In genomic region chr4:146545102-146545501, GRCh38 we compare ENCODE assay signal across 9 cellular contexts. TPM values are rescaled to one million over a fixed set of nuclear protein-coding genes. Genes with fewer than 3 reads are reported as not detected.
DNase-seq lines count a peak whose midpoint lies in the region; ATAC-seq and TF ChIP-seq lines count a peak whose summit lies in the region.
"Had no signal": no experiment of that assay in that cellular context is flagged by ENCODE, and none has a peak within 500 bp of the region (broad histone marks: within the 10 kb centered on the region; RNA-seq: fewer than 3 reads in every experiment).

No MANE protein-coding gene starts in this region.

- H3K36me3 ChIP-seq in PC-3 (ENCODE audit: low read depth, low read length) (no peaks in the 10 kb centered on the region), hepatocyte (replicated peaks; ENCODE audit: insufficient read depth, low read depth) (no peaks in the 10 kb centered on the region)
- H3K36me3 ChIP-seq in CD8-positive, alpha-beta T cell (ENCODE audit: insufficient read depth, low read length) = no peaks in the 10 kb centered on the region
- H3K36me3 ChIP-seq: upper lobe of left lung had no signal

- H3K27ac Mint-ChIP-seq in Calu3 (ENCODE audit: unreplicated experiment) = no peak overlapping the region
- H3K27ac Mint-ChIP-seq in activated T-cell treated with anti-CD3 and anti-CD28 coated beads, Interleukin-2, amount 50 U/mL, for 72 hours = no peak overlapping the region
- H3K27ac Mint-ChIP-seq in CD8-positive, alpha-beta T cell = no peak overlapping the region

- no peak overlapping the region for H2AFZ ChIP-seq in PC-3 (ENCODE audit: low read length)
- no peak overlapping the region for H2AFZ ChIP-seq in hepatocyte

- peak; percentile 70 for ATAC-seq in GM21576 (IDR thresholded peaks at IDR 0.05; ENCODE audit: unreplicated experiment)
- ATAC-seq in PC-3 = no peak
- no peak for ATAC-seq in activated T-cell treated with anti-CD3 and anti-CD28 coated beads, Interleukin-2, amount 50 U/mL, for 72 hours (replicated peaks in 1 of 2)
- no peak for ATAC-seq in HG03439 (IDR thresholded peaks at IDR 0.05; ENCODE audit: unreplicated experiment)
- no peak for ATAC-seq in CD8-positive, alpha-beta T cell

- WGBS in hepatocyte (ENCODE audit: low lambda C conversion rate, missing lambda C conversion rate) = 67% methylated on average over 2 of the region's 2 CpGs

- no peak overlapping the region for H3K9ac ChIP-seq in PC-3 (ENCODE audit: low read length)

- H3K4me3 Mint-ChIP-seq in Calu3 (ENCODE audit: low read depth, unreplicated experiment) = no peak overlapping the region
- no peak overlapping the region for H3K4me3 Mint-ChIP-seq in activated T-cell treated with anti-CD3 and anti-CD28 coated beads, Interleukin-2, amount 50 U/mL, for 72 hours
- no peak overlapping the region for H3K4me3 Mint-ChIP-seq in CD8-positive, alpha-beta T cell

- TF ChIP-seq CTCF in Calu3 (IDR thresholded peaks at IDR 0.05; ENCODE audit: unreplicated experiment) (no peak), PC-3 (conservative IDR thresholded peaks at IDR 0.05; ENCODE audit: low read depth, low read length) (peak; percentile 67), hepatocyte (IDR thresholded peaks at IDR 0.05; ENCODE audit: poor library complexity) (peak; percentile 22)
- TF ChIP-seq CTCF in CD8-positive, alpha-beta T cell (IDR thresholded peaks at IDR 0.05) = no peak

- H3K4me2 ChIP-seq in PC-3 (ENCODE audit: low read length) (no peak overlapping the region), hepatocyte (no peak overlapping the region)

- H3K27ac ChIP-seq in PC-3 (ENCODE audit: low read length) (no peak overlapping the region), hepatocyte (no peak overlapping the region)
- H3K27ac ChIP-seq in CD8-positive, alpha-beta T cell (ENCODE audit: low read depth, low read length) = no peak overlapping the region
- H3K27ac ChIP-seq: upper lobe of left lung had no signal

- no peaks in the 10 kb centered on the region for H3K4me1 Mint-ChIP-seq in Calu3 (ENCODE audit: low read depth, unreplicated experiment)
- no peaks in the 10 kb centered on the region for H3K4me1 Mint-ChIP-seq in activated T-cell treated with anti-CD3 and anti-CD28 coated beads, Interleukin-2, amount 50 U/mL, for 72 hours (ENCODE audit: low read depth)
- H3K4me1 Mint-ChIP-seq in CD8-positive, alpha-beta T cell (ENCODE audit: low read depth) = no peaks in the 10 kb centered on the region

- H3K4me1 ChIP-seq in PC-3 (ENCODE audit: insufficient read depth, low read length) = no peaks in the 10 kb centered on the region
- no peaks in the 10 kb centered on the region for H3K4me1 ChIP-seq in hepatocyte (ENCODE audit: insufficient read depth)
- no peaks in the 10 kb centered on the region for H3K4me1 ChIP-seq in CD8-positive, alpha-beta T cell (ENCODE audit: insufficient read depth, low read length)
- H3K4me1 ChIP-seq: upper lobe of left lung had no signal

- CTCF ChIA-PET in Calu3 (lab: Charles Lee) (interaction anchor here (0.9 kb wide), 1 partner anchor 11 kb away, joined by 3 read pairs; no protein-coding TSS in a partner anchor), PC-3 (lab: Charles Lee) (no interaction called here)
- CTCF ChIA-PET in CD8-positive, alpha-beta T cell (lab: Charles Lee) = no interaction called here

- H3K27me3 ChIP-seq in PC-3 (ENCODE audit: low read length) (no peaks in the 10 kb centered on the region), hepatocyte (no peaks in the 10 kb centered on the region)
- H3K27me3 ChIP-seq in CD8-positive, alpha-beta T cell (ENCODE audit: insufficient read depth, low read length) = no peaks in the 10 kb centered on the region
- H3K27me3 ChIP-seq: upper lobe of left lung had no signal

- H3K9me2 ChIP-seq in PC-3 (replicated peaks; ENCODE audit: low read length) (no peaks in the 10 kb centered on the region), hepatocyte (replicated peaks; ENCODE audit: insufficient read depth) (no peaks in the 10 kb centered on the region)

- no peaks in the 10 kb centered on the region for H3F3A ChIP-seq in PC-3 (ENCODE audit: low read length, unreplicated experiment)

- no peaks in the 10 kb centered on the region for H3K36me3 Mint-ChIP-seq in Calu3 (ENCODE audit: insufficient read depth, unreplicated experiment)
- H3K36me3 Mint-ChIP-seq in activated T-cell treated with anti-CD3 and anti-CD28 coated beads, Interleukin-2, amount 50 U/mL, for 72 hours (ENCODE audit: insufficient read depth in 2 of 2) = peaks cover 2 to 9% of the 10 kb centered on the region in 2 donors
- H3K36me3 Mint-ChIP-seq in CD8-positive, alpha-beta T cell = no peaks in the 10 kb centered on the region

- H3K9me3 ChIP-seq in PC-3 (ENCODE audit: low read length) = no peaks in the 10 kb centered on the region
- H3K9me3 ChIP-seq in hepatocyte (ENCODE audit: low read depth) = no peaks in the 10 kb centered on the region
- no peaks in the 10 kb centered on the region for H3K9me3 ChIP-seq in CD8-positive, alpha-beta T cell (ENCODE audit: low read length)
- H3K9me3 ChIP-seq: upper lobe of left lung had no signal

- no peaks in the 10 kb centered on the region for H3K9me3 Mint-ChIP-seq in Calu3 (ENCODE audit: low read depth, unreplicated experiment)
- peaks cover 6 to 10% of the 10 kb centered on the region in 2 donors for H3K9me3 Mint-ChIP-seq in activated T-cell treated with anti-CD3 and anti-CD28 coated beads, Interleukin-2, amount 50 U/mL, for 72 hours
- H3K9me3 Mint-ChIP-seq in CD8-positive, alpha-beta T cell = peaks cover 14% of the 10 kb centered on the region

- H4K20me1 ChIP-seq in PC-3 (ENCODE audit: low read length) = no peaks in the 10 kb centered on the region
- H4K20me1 ChIP-seq in hepatocyte (ENCODE audit: insufficient read depth, poor library complexity, severe bottlenecking) = no peaks in the 10 kb centered on the region

- no peaks in the 10 kb centered on the region for H3K79me2 ChIP-seq in PC-3 (ENCODE audit: low read length)
- no peaks in the 10 kb centered on the region for H3K79me2 ChIP-seq in hepatocyte

- H3K27me3 Mint-ChIP-seq in Calu3 (ENCODE audit: unreplicated experiment) = no peaks in the 10 kb centered on the region
- H3K27me3 Mint-ChIP-seq in activated T-cell treated with anti-CD3 and anti-CD28 coated beads, Interleukin-2, amount 50 U/mL, for 72 hours (ENCODE audit: low read depth) = peaks cover 10% of the 10 kb centered on the region
- H3K27me3 Mint-ChIP-seq in CD8-positive, alpha-beta T cell (ENCODE audit: low read depth) = peaks cover 23% of the 10 kb centered on the region

- DNase-seq in Calu3 = peak; percentile 17
- peak; percentile 61 for DNase-seq in PC-3
- DNase-seq in hepatocyte (ENCODE audit: low spot score) = peak; percentile 17
- no peak for DNase-seq in activated T-cell treated with anti-CD3 and anti-CD28 coated beads, Interleukin-2, amount 50 U/mL, for 72 hours
- no peak for DNase-seq in NCI-H1436 (lab: John Stamatoyannopoulos, UW)
- no peak for DNase-seq in CD8-positive, alpha-beta T cell

- BruUV-seq in Calu3 (replicated peaks; lab: Mats Ljungman, UMichigan) = no TSS peak
- no TSS peak for BruUV-seq in PC-3 (replicated peaks; lab: Mats Ljungman, UMichigan)

- POLR2A ChIA-PET in PC-3 (lab: Charles Lee; ENCODE audit: unreplicated experiment) = no interaction called here
- POLR2A ChIA-PET in CD8-positive, alpha-beta T cell (lab: Charles Lee) = no interaction called here

- H3K4me3 ChIP-seq in PC-3 (ENCODE audit: low read length) (no peak overlapping the region), hepatocyte (no peak overlapping the region)
- no peak overlapping the region for H3K4me3 ChIP-seq in CD8-positive, alpha-beta T cell (ENCODE audit: low read depth, low read length)
- H3K4me3 ChIP-seq: upper lobe of left lung had no signal

- intact Hi-C loops in Calu3 (cut with micrococcal nuclease; ENCODE audit: unreplicated experiment) = loop anchor here (2.0 kb wide), 1 partner anchor 372 kb away; no protein-coding TSS in a partner anchor
- intact Hi-C loops in PC-3 (cut with micrococcal nuclease) = no loop called here
- intact Hi-C loops in CD8-positive, alpha-beta T cell (cut with DNase I, micrococcal nuclease) = no loop called here

RNA-seq across cellular contexts. Expression of gene SLC10A7, which starts 23.4 kb away (rescaled TPM):
- 11.7 and 15.9 TPM in 2 replicates for total RNA-seq in Calu3 (2022)
- 9.1 and 9.5 TPM in 2 replicates for total RNA-seq in PC-3 (2014; rRNA removed)
- 17.0 and 21.2 TPM in 2 replicates for total RNA-seq in hepatocyte
- polyA plus RNA-seq in hepatocyte = 8.3 and 9.0 TPM in 2 replicates
- 10 to 100 TPM; 28.3 to 31.9 TPM for total RNA-seq in activated T-cell treated with anti-CD3 and anti-CD28 coated beads, Interleukin-2, amount 50 U/mL, for 72 hours
- 1 to 10 TPM; 6.6 to 6.7 TPM for total RNA-seq in CD8-positive, alpha-beta T cell

Comparison
In these comparisons a context has a peak if more than half of its experiments do, and no peak if none do; other contexts are left out.
1. DNase-seq: peak in Calu3 (single experiment), PC-3 (single experiment) and hepatocyte (single experiment); none in activated T-cell treated with anti-CD3 and anti-CD28 coated beads, Interleukin-2, amount 50 U/mL, for 72 hours (0 of 2), NCI-H1436 (single experiment) and CD8-positive, alpha-beta T cell (0 of 7).
2. CTCF ChIP-seq: peak in PC-3 (single experiment) and hepatocyte (single experiment); none in Calu3 (single experiment) and CD8-positive, alpha-beta T cell (single experiment).